4 cellular contexts compared by ENCODE assay signal in genomic region chr4:22216278-22216677, GRCh38.
"Had no signal": no experiment of that assay in that cellular context is flagged by ENCODE, and none has a peak within 500 bp of the region (broad histone marks: within the 10 kb centered on the region; RNA-seq: fewer than 3 reads in every experiment).

No MANE protein-coding gene starts in this region.

- H3K4me3 ChIP-seq: K562 had no signal

- H3K27ac ChIP-seq: HL-60 had no signal

- DNase-seq: IMR-90, KBM-7 had no signal
